Comparison of ENCODE assay signal across 1 cellular context in the genomic region with DNA sequence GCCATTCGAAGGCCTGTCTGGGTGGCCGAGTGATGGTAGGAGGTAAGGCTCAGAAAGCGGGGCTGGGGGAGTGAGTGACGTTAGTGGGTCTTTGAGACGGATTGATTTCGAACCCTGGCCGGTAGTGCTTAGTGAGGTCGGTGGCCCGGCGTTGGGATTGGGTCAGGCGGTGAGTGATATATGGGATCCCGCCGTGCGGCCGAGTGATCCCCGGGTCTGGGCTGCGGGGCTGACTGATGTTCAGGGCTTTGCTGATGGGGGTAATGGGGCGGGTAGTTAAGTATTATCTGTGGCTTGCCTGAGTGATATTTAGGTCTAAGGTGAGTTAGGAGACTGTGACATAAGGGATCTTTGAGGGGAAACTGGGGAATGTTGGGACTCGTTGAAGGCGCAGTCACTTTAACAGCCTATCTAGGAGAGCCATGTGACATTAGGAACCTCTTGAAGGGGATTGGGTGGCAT.
TF ChIP-seq lines count a peak whose summit lies in the region.

No MANE protein-coding gene starts in this region.

TF ChIP-seq in IMR-90, 13 proteins besides CTCF, POLR2A, EP300 and RAD21:
- TF ChIP-seq RCOR1 (IDR thresholded peaks at IDR 0.05; ENCODE audit: insufficient replicate concordance, low read length) (no peak), NFE2L2 (IDR thresholded peaks at IDR 0.05; ENCODE audit: low read depth, low read length) (no peak), CHD1 (IDR thresholded peaks at IDR 0.05; ENCODE audit: low read depth, low read length) (0 out of 2 replicates have a peak, but pooled peaks have one; percentile 4), BHLHE40 (IDR thresholded peaks at IDR 0.05; ENCODE audit: low read depth, low read length) (no peak), FOS (IDR thresholded peaks at IDR 0.05; ENCODE audit: low read depth, low read length) (0 out of 2 replicates have a peak, but pooled peaks have one; percentile 0), CEBPB (IDR thresholded peaks at IDR 0.05; ENCODE audit: low read depth, low read length) (no peak), MAZ (IDR thresholded peaks at IDR 0.05; ENCODE audit: borderline replicate concordance, low read depth, low read length) (no peak; the same call in 1 of the 2 replicates), SMC3 (IDR thresholded peaks at IDR 0.05; ENCODE audit: low read depth, low read length) (no peak), MXI1 (IDR thresholded peaks at IDR 0.05; ENCODE audit: borderline replicate concordance, low read depth, low read length) (no peak), MAFK (IDR thresholded peaks at IDR 0.05; ENCODE audit: low read depth, low read length) (no peak), RFX5 (IDR thresholded peaks at IDR 0.05; ENCODE audit: low read depth, low read length) (no peak)
- TF ChIP-seq, protein P1, sequence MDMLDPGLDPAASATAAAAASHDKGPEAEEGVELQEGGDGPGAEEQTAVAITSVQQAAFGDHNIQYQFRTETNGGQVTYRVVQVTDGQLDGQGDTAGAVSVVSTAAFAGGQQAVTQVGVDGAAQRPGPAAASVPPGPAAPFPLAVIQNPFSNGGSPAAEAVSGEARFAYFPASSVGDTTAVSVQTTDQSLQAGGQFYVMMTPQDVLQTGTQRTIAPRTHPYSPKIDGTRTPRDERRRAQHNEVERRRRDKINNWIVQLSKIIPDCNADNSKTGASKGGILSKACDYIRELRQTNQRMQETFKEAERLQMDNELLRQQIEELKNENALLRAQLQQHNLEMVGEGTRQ (IDR thresholded peaks at IDR 0.05; ENCODE audit: low read depth, low read length): no peak
- TF ChIP-seq, protein P2, sequence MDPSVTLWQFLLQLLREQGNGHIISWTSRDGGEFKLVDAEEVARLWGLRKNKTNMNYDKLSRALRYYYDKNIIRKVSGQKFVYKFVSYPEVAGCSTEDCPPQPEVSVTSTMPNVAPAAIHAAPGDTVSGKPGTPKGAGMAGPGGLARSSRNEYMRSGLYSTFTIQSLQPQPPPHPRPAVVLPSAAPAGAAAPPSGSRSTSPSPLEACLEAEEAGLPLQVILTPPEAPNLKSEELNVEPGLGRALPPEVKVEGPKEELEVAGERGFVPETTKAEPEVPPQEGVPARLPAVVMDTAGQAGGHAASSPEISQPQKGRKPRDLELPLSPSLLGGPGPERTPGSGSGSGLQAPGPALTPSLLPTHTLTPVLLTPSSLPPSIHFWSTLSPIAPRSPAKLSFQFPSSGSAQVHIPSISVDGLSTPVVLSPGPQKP (IDR thresholded peaks at IDR 0.05; ENCODE audit: borderline replicate concordance, low read depth, low read length): no peak
